Comparison of ENCODE assay signal across 8 cellular contexts in the genomic region with DNA sequence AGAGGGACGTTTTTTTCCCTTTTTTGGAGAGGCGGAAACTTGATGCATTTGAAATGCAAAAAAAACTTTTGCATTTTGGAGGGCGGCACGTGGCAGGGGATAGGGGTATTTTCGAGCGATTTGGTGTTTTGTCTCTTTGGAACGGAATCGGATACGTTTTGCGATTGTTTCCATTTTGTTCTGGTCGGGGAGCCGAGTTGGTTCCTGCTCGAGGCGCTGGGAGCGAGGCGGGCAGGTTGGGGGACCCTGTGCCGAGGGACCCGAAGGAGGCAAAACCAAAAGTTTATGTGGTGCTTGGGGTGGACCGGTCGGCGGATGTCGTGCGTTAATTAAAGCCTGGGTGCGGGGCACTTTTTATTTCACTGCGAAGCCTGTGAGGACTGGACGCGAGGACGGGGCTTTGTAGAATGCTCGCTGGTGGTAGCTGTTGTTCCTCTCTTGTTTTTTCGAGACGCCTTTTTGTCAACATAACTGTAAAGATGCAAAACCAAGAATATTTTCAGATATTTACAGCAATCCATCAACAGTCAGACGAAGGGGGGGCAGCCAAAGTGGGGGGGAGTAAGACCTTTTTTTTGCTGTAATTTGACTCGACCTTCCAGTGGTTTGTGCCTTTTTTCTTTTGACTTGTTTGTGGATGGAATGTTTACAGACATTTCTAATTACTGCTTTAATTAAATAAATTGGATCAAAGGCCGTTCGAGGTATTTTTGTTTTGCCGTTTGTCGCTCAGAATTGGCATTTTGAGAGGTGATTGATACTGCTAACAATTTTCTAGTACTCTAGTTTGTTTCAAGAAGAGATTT. TPM values are rescaled to one million over a fixed set of nuclear protein-coding genes. Genes with fewer than 3 reads are reported as not detected.
DNase-seq lines count a peak whose midpoint lies in the region; ATAC-seq and TF ChIP-seq lines count a peak whose summit lies in the region.

No MANE protein-coding gene starts in this region.

- H3K27ac Mint-ChIP-seq in activated naive CD8-positive, alpha-beta T cell = peak overlapping the region; percentile 100

- H3K36me3 Mint-ChIP-seq in activated naive CD8-positive, alpha-beta T cell = peaks cover 6% of the 10 kb centered on the region

- H3K27ac ChIP-seq in ACC112 (ENCODE audit: low read depth, low read length) (peak overlapping the region; percentile 97), cardiac muscle cell (peak overlapping the region; percentile 100)

- H3K4me1 Mint-ChIP-seq in activated naive CD8-positive, alpha-beta T cell (ENCODE audit: low read depth) = peaks cover 53% of the 10 kb centered on the region

- no peaks in the 10 kb centered on the region for H3K9me3 ChIP-seq in cardiac muscle cell (ENCODE audit: low read depth)

- peaks cover 52% of the 10 kb centered on the region for H3K79me2 ChIP-seq in ACC112 (ENCODE audit: control insufficient read depth, insufficient read depth, low read length, unreplicated experiment)

- H2AFZ ChIP-seq in ACC112 (ENCODE audit: low read length, unreplicated experiment) = peak overlapping the region; percentile 57

- peak overlapping the region; percentile 91 for H3K4me3 ChIP-seq in ACC112 (ENCODE audit: low read depth, low read length)
- peak overlapping the region; percentile 97 for H3K4me3 ChIP-seq in cardiac muscle cell

- H3K27me3 ChIP-seq in ACC112 (ENCODE audit: insufficient read depth, low read length) (no peaks in the 10 kb centered on the region), cardiac muscle cell (no peaks in the 10 kb centered on the region)

- H3K4me1 ChIP-seq in ACC112 (ENCODE audit: control insufficient read depth, insufficient read depth, low read length, unreplicated experiment) (peaks cover 25% of the 10 kb centered on the region), cardiac muscle cell (ENCODE audit: low read depth) (peaks cover 31% of the 10 kb centered on the region)

- no peak for TF ChIP-seq CTCF in cardiac muscle cell (IDR thresholded peaks at IDR 0.05; ENCODE audit: low read depth, low read length)

- ATAC-seq in GM18502 (IDR thresholded peaks at IDR 0.05; ENCODE audit: poor library complexity, unreplicated experiment) (peak; percentile 1), HG03066 (IDR thresholded peaks at IDR 0.05; ENCODE audit: low read depth, unreplicated experiment) (peak; percentile 7)

- H3K4me3 Mint-ChIP-seq in activated naive CD8-positive, alpha-beta T cell = peak overlapping the region; percentile 100

- no peaks in the 10 kb centered on the region for H3K27me3 Mint-ChIP-seq in activated naive CD8-positive, alpha-beta T cell

- H3K36me3 ChIP-seq in ACC112 (ENCODE audit: insufficient read depth, low read length) = peaks cover 27% of the 10 kb centered on the region
- peaks cover 32% of the 10 kb centered on the region for H3K36me3 ChIP-seq in cardiac muscle cell

- DNase-seq in RPMI7951 (ENCODE audit: low read depth) (peak; percentile 48), cardiac muscle cell (ENCODE audit: low read depth in 1 of 2, low spot score in 1 of 2) (peak; percentile 45 to 71), pons (ENCODE audit: low spot score) (peak; percentile 54), CD1c-positive myeloid dendritic cell (ENCODE audit: extremely low spot score) (no peak)

- H3K9me3 Mint-ChIP-seq in activated naive CD8-positive, alpha-beta T cell (ENCODE audit: low read depth) = no peaks in the 10 kb centered on the region

RNA-seq across cellular contexts. Expression of a gene that starts 1.0 kb away (rescaled TPM):
- 376 and 427 TPM in 2 replicates for total RNA-seq in RPMI7951 (2014; rRNA removed; shearing (Covaris generic))
- 439 and 725 TPM in 2 replicates for total RNA-seq in cardiac muscle cell
- 837 and 907 TPM in 2 replicates for polyA plus RNA-seq in cardiac muscle cell
